ENCODE assay signal across 23 cellular contexts in the genomic region with DNA sequence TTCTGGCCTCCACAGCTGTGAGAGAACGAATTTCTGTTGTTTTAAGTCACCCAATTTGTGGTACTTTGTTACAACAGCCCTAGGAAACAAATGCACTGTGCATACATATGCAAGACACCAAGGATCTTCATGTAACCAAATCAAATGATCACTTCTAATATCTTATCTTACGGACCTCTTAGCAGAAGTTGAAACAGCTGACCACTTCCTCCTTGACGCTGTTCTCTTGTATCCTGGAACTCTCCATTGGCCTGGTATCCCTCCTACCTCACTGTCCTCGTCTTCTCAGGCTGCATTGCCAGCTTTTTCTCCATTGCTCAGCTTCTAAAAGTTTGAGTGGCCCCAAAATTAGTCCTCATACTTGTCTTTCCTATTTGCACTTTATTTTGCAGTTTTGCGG.
"Had no signal": no experiment of that assay in that cellular context is flagged by ENCODE, and none has a peak within 500 bp of the region (broad histone marks: within the 10 kb centered on the region; RNA-seq: fewer than 3 reads in every experiment).

No MANE protein-coding gene starts in this region.

- H3K4me1 Mint-ChIP-seq: activated CD4-positive, alpha-beta memory T cell treated with anti-CD3 and anti-CD28 coated beads, Interleukin-2, amount 10 ng/mL, durations not matched to agents 7 days and 5 days; activated CD4-positive, alpha-beta T cell treated with anti-CD3 and anti-CD28 coated beads, Interleukin-2, amount 10 ng/mL, durations not matched to agents 24 days and 14 days; activated naive CD4-positive, alpha-beta T cell treated with anti-CD3 and anti-CD28 coated beads, Interleukin-2, amount 10 ng/mL, durations not matched to agents 7 days and 5 days had no signal

- H3K27ac Mint-ChIP-seq: activated CD4-positive, alpha-beta memory T cell treated with anti-CD3 and anti-CD28 coated beads, Interleukin-2, amount 10 ng/mL, durations not matched to agents 7 days and 5 days; activated CD4-positive, alpha-beta T cell treated with anti-CD3 and anti-CD28 coated beads, Interleukin-2, amount 10 ng/mL, durations not matched to agents 24 days and 14 days; activated CD8-positive, alpha-beta memory T cell treated with anti-CD3 and anti-CD28 coated beads, Interleukin-2, amount 10 ng/mL, durations not matched to agents 7 days and 5 days; activated naive CD4-positive, alpha-beta T cell treated with anti-CD3 and anti-CD28 coated beads, Interleukin-2, amount 10 ng/mL, durations not matched to agents 7 days and 5 days; nephron progenitor cell; stimulated activated memory B cell treated with anti-CD40 and anti-IgM and Interleukin-4, amounts not matched to agents 10 μg/mL and 1 μg/mL and 100 μg/mL, for 72 hours had no signal

- H3K27me3 ChIP-seq: heart right ventricle, sigmoid colon, stomach, suprapubic skin, tibial nerve had no signal

- H3K4me1 ChIP-seq: sigmoid colon, stomach, suprapubic skin, tibial nerve had no signal

- H3K4me3 Mint-ChIP-seq: activated CD4-positive, alpha-beta memory T cell treated with anti-CD3 and anti-CD28 coated beads, Interleukin-2, amount 10 ng/mL, durations not matched to agents 7 days and 5 days; activated CD4-positive, alpha-beta T cell treated with anti-CD3 and anti-CD28 coated beads, Interleukin-2, amount 10 ng/mL, durations not matched to agents 24 days and 14 days; activated CD8-positive, alpha-beta memory T cell treated with anti-CD3 and anti-CD28 coated beads, Interleukin-2, amount 10 ng/mL, durations not matched to agents 7 days and 5 days; activated naive CD4-positive, alpha-beta T cell treated with anti-CD3 and anti-CD28 coated beads, Interleukin-2, amount 10 ng/mL, durations not matched to agents 7 days and 5 days; nephron progenitor cell; stimulated activated memory B cell treated with anti-CD40 and anti-IgM and Interleukin-4, amounts not matched to agents 10 μg/mL and 1 μg/mL and 100 μg/mL, for 72 hours had no signal

- H3K27me3 Mint-ChIP-seq: stimulated activated memory B cell treated with anti-CD40 and anti-IgM and Interleukin-4, amounts not matched to agents 10 μg/mL and 1 μg/mL and 100 μg/mL, for 72 hours had no signal

- H3K9me3 Mint-ChIP-seq: activated CD4-positive, alpha-beta memory T cell treated with anti-CD3 and anti-CD28 coated beads, Interleukin-2, amount 10 ng/mL, durations not matched to agents 7 days and 5 days; activated CD4-positive, alpha-beta T cell treated with anti-CD3 and anti-CD28 coated beads, Interleukin-2, amount 10 ng/mL, durations not matched to agents 24 days and 14 days; activated naive CD4-positive, alpha-beta T cell treated with anti-CD3 and anti-CD28 coated beads, Interleukin-2, amount 10 ng/mL, durations not matched to agents 7 days and 5 days had no signal

- H3K36me3 Mint-ChIP-seq: activated CD8-positive, alpha-beta memory T cell treated with anti-CD3 and anti-CD28 coated beads, Interleukin-2, amount 10 ng/mL, durations not matched to agents 7 days and 5 days; activated naive CD4-positive, alpha-beta T cell treated with anti-CD3 and anti-CD28 coated beads, Interleukin-2, amount 10 ng/mL, durations not matched to agents 7 days and 5 days had no signal

- H3K4me3 ChIP-seq: heart right ventricle, sigmoid colon, smooth muscle cell, stomach, suprapubic skin, tibial nerve had no signal

- H3K27ac ChIP-seq: heart right ventricle, sigmoid colon, stomach, suprapubic skin, tibial nerve had no signal

- H3K9me3 ChIP-seq: sigmoid colon, stomach, suprapubic skin, tibial nerve had no signal

- DNase-seq: activated CD4-positive, alpha-beta memory T cell treated with anti-CD3 and anti-CD28 coated beads, Interleukin-2, amount 10 ng/mL, durations not matched to agents 7 days and 5 days; activated CD4-positive, alpha-beta T cell treated with anti-CD3 and anti-CD28 coated beads, Interleukin-2, amount 10 ng/mL, durations not matched to agents 24 days and 14 days; activated CD8-positive, alpha-beta memory T cell treated with anti-CD3 and anti-CD28 coated beads, Interleukin-2, amount 10 ng/mL, durations not matched to agents 7 days and 5 days; activated effector memory CD4-positive, alpha-beta T cell treated with anti-CD3 and anti-CD28 coated beads, Interleukin-2, amount 50 U/mL, for 16 hours; activated naive CD4-positive, alpha-beta T cell treated with anti-CD3 and anti-CD28 coated beads, Interleukin-2, amount 10 ng/mL, durations not matched to agents 7 days and 5 days; activated T-cell treated with anti-CD3 and anti-CD28 coated beads for 4 hours; amygdala; cerebellar nuclear complex; cortex of kidney; effector CD4-positive, alpha-beta T cell; heart right ventricle; left colon; mesenchymal stem cell; nephron progenitor cell; nucleus accumbens; posterior cingulate gyrus; sigmoid colon; stimulated activated CD4-positive, alpha-beta T cell treated with anti-CD3 and anti-CD28 coated beads, Interleukin-15, amount 100 ng/mL, for 24 hours; stomach had no signal

- H3K36me3 ChIP-seq: heart right ventricle, sigmoid colon, stomach, suprapubic skin, tibial nerve had no signal
